ENCODE assay signal across 8 cellular contexts in the genomic region with DNA sequence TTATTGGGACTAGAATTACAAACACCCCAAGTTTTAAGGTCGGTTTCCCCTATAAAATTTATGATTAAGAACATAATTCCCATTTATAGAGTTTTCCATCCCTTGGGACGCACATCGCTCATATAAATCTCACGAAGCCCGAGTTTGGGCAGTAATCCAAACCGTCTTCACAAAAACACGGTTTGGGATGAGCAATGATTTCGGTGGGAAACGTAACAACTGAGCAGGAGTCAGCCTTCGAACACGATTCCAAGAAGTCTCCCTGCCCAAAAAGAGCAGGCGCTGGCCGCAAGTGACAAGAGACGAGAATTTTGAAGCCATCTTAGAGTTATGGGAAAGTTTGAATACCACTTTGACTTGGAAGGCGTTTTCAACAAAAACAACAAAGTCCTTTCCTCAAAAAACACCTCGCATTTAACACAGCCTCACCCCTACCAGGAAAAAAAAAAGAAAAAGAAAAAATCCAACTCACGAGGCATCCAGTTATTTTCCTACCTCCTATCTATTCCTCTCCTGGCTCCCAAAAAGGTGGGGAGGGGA. TPM values are rescaled to one million over a fixed set of nuclear protein-coding genes. Genes with fewer than 3 reads are reported as not detected.
DNase-seq lines count a peak whose midpoint lies in the region; FAIRE-seq and TF ChIP-seq lines count a peak whose summit lies in the region.

No MANE protein-coding gene starts in this region.

- TF ChIP-seq CTCF in kidney (IDR thresholded peaks at IDR 0.05; ENCODE audit: borderline replicate concordance, extremely low read depth, insufficient read depth) (no peak), stomach (IDR thresholded peaks at IDR 0.05) (no peak)

- DNase-seq in HCEC 1CT (peak; percentile 56), amniotic epithelial cell (ENCODE audit: low read depth) (peak; percentile 62), kidney (no peak), stomach (no peak), NCI-H510A treated with DMSO at 0.1 percent for 48 hours (lab: John Stamatoyannopoulos, UW) (no peak), NCI-H146 (lab: John Stamatoyannopoulos, UW) (no peak), mucosa of gallbladder (ENCODE audit: low spot score) (no peak)

- WGBS in stomach, 5 donors, result 11 to 17% (median 15%) methylated on average over 17 of the region's 17 CpGs

- TF ChIP-seq POLR2A in stomach (IDR thresholded peaks at IDR 0.05), result no peak

- H3K27ac ChIP-seq in ACC112 (ENCODE audit: low read depth, low read length), result peak overlapping the region; percentile 77; the same call in 1 of the 2 replicates
- peak overlapping the region; percentile 86 to 88 for H3K27ac ChIP-seq in kidney (ENCODE audit: low read depth in 2 of 2, low read length in 2 of 2)
- H3K27ac ChIP-seq in stomach, result peak overlapping the region; percentile 42 to 100 (median 94)

- H3K36me3 ChIP-seq in ACC112 (ENCODE audit: insufficient read depth, low read length), result no peaks in the 10 kb centered on the region
- H3K36me3 ChIP-seq in kidney (ENCODE audit: control insufficient read depth in 1 of 2, insufficient read depth in 2 of 2, low read length in 2 of 2), result no peaks in the 10 kb centered on the region
- H3K36me3 ChIP-seq in stomach, result peaks cover 0 to 12% (median 8%) of the 10 kb centered on the region in 4 donors

- H3K9me3 ChIP-seq in kidney (ENCODE audit: control insufficient read depth in 1 of 2, low read length in 2 of 2) (no peaks in the 10 kb centered on the region), stomach (no peaks in the 10 kb centered on the region)

- peaks cover 37% of the 10 kb centered on the region for H3K79me2 ChIP-seq in ACC112 (ENCODE audit: control insufficient read depth, insufficient read depth, low read length, unreplicated experiment)

- no peak for FAIRE-seq in kidney (lab: Jason Lieb, UNC)

- H3K4me3 ChIP-seq in ACC112 (ENCODE audit: low read depth, low read length), result peak overlapping the region; percentile 99
- H3K4me3 ChIP-seq in kidney (ENCODE audit: low read length in 2 of 2), result peak overlapping the region; percentile 59 to 75
- H3K4me3 ChIP-seq in stomach, result peak overlapping the region; percentile 63 to 93 (median 89)

- H3K4me1 ChIP-seq in ACC112 (ENCODE audit: control insufficient read depth, insufficient read depth, low read length, unreplicated experiment), result peaks cover 9% of the 10 kb centered on the region
- H3K4me1 ChIP-seq in kidney (ENCODE audit: control insufficient read depth in 1 of 2, insufficient read depth in 1 of 2, low read depth in 1 of 2, low read length in 2 of 2), result peaks cover 0 to 11% of the 10 kb centered on the region in 2 donors
- peaks cover 19 to 66% (median 39%) of the 10 kb centered on the region in 4 donors for H3K4me1 ChIP-seq in stomach

- no peak for TF ChIP-seq EP300 in stomach (IDR thresholded peaks at IDR 0.05)

- peak overlapping the region; percentile 24 for H2AFZ ChIP-seq in ACC112 (ENCODE audit: low read length, unreplicated experiment)

- peaks cover 7% of the 10 kb centered on the region for H3K27me3 ChIP-seq in ACC112 (ENCODE audit: insufficient read depth, low read length)
- H3K27me3 ChIP-seq in stomach, result peaks cover 0 to 5% (median 1%) of the 10 kb centered on the region in 3 donors

- peak overlapping the region; percentile 71 to 91 for H3K9ac ChIP-seq in kidney (ENCODE audit: low read length in 2 of 2)

- intact Hi-C loops in kidney (cut with DNase I), result no loop called here
- intact Hi-C loops in stomach (cut with DNase I; ENCODE audit: low total_unique reads), result no loop called here

RNA-seq across cellular contexts. Expression of gene SEPHS1, which starts 1.7 kb away (rescaled TPM):
- 53.5 TPM for total RNA-seq in kidney
- 48.8 TPM for polyA plus RNA-seq in kidney (ENCODE audit: insufficient read depth, low read depth, low replicate concordance)
- 10 to 100 TPM; 15.2 to 63.0 (median 20.3) TPM for total RNA-seq in stomach
- polyA plus RNA-seq in stomach, result 10 to 100 TPM; 19.7 to 40.5 (median 31.8) TPM
- total RNA-seq in mucosa of gallbladder, result 35.9 TPM

RNA-seq across cellular contexts. Expression of gene PHYH, which starts 46.5 kb away (rescaled TPM):
- total RNA-seq in kidney (45.8 TPM), stomach (10 to 100 TPM in 2 of 5 donors, 1 to 10 TPM in 2, under 1 TPM in 1; 0.58 to 20.9 (median 9.6) TPM), mucosa of gallbladder (71.2 TPM)
- polyA plus RNA-seq in kidney (ENCODE audit: insufficient read depth, low read depth, low replicate concordance) (166 TPM), stomach (10 to 100 TPM; 19.3 to 65.5 (median 34.4) TPM)

Comparison
In these comparisons a context has a peak if more than half of its experiments do, and no peak if none do; other contexts are left out.
1. DNase-seq: peak in HCEC 1CT (single experiment) and amniotic epithelial cell (single experiment); none in kidney (single experiment), stomach (single experiment), NCI-H510A treated with DMSO at 0.1 percent for 48 hours (single experiment), NCI-H146 (single experiment) and mucosa of gallbladder (single experiment).
2. Peak in every context shown above with its lines, with median percentiles within 50 percentile points of each other: H3K27ac ChIP-seq and H3K4me3 ChIP-seq.